In the genomic region with DNA sequence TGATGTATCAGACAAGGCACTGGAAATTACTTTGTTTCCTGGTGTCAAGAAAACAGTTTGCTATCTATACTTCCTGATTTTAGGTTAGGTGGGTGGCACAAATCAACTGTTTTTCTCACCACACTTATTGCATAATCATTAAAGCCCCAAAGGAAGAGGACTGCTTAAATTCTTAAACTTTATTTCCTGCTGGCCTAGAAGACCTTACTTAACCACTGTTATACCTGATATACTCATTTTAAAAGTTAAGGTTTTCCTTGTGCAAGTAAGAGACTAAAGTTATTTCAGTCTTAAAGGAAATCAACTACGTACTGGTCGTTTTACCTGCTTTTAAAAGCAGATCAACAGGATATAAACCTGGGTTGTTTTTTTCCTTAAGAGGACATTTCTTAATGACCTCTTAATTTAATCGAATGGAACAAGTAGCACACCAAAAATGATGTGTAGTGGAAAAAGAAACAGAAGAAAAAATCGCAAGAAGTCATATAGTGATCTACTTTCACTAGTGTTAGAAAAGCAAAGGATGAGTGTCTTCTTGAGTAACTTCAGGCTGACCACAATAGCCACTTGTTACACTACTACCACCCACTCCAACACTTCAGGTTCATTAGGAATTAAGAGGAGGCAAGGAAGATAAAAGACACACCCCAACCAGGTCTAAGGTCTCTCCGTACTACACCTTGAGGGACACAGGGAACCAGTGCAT, we compare ENCODE assay signal across 2 cellular contexts.
TF ChIP-seq lines count a peak whose summit lies in the region.

No MANE protein-coding gene starts in this region.

TF ChIP-seq in HCT116, 20 proteins besides CTCF, POLR2A, EP300 and RAD21:
- TF ChIP-seq, protein P1, sequence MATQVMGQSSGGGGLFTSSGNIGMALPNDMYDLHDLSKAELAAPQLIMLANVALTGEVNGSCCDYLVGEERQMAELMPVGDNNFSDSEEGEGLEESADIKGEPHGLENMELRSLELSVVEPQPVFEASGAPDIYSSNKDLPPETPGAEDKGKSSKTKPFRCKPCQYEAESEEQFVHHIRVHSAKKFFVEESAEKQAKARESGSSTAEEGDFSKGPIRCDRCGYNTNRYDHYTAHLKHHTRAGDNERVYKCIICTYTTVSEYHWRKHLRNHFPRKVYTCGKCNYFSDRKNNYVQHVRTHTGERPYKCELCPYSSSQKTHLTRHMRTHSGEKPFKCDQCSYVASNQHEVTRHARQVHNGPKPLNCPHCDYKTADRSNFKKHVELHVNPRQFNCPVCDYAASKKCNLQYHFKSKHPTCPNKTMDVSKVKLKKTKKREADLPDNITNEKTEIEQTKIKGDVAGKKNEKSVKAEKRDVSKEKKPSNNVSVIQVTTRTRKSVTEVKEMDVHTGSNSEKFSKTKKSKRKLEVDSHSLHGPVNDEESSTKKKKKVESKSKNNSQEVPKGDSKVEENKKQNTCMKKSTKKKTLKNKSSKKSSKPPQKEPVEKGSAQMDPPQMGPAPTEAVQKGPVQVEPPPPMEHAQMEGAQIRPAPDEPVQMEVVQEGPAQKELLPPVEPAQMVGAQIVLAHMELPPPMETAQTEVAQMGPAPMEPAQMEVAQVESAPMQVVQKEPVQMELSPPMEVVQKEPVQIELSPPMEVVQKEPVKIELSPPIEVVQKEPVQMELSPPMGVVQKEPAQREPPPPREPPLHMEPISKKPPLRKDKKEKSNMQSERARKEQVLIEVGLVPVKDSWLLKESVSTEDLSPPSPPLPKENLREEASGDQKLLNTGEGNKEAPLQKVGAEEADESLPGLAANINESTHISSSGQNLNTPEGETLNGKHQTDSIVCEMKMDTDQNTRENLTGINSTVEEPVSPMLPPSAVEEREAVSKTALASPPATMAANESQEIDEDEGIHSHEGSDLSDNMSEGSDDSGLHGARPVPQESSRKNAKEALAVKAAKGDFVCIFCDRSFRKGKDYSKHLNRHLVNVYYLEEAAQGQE (IDR thresholded peaks at IDR 0.05; ENCODE audit: low read depth) = no peak
- TF ChIP-seq ZFX (IDR thresholded peaks at IDR 0.05) (no peak), CEBPB (IDR thresholded peaks at IDR 0.05; ENCODE audit: low read depth) (no peak), TCF7L2 (IDR thresholded peaks at IDR 0.05; ENCODE audit: borderline replicate concordance, extremely low read depth, insufficient read depth, insufficient read length) (no peak), SIN3A (IDR thresholded peaks at IDR 0.05; ENCODE audit: low read depth) (no peak), ELF1 (IDR thresholded peaks at IDR 0.05; ENCODE audit: borderline replicate concordance, low read depth) (no peak), YY1 (IDR thresholded peaks at IDR 0.05; ENCODE audit: extremely low read depth, insufficient replicate concordance, low read depth, low read length) (no peak), EZH2phosphoT487 (IDR thresholded peaks at IDR 0.05; ENCODE audit: borderline replicate concordance) (no peak), CBX3 (IDR thresholded peaks at IDR 0.05; ENCODE audit: low read depth) (no peak), SP1 (IDR thresholded peaks at IDR 0.05; ENCODE audit: low read depth) (no peak)
- TF ChIP-seq, protein P2, sequence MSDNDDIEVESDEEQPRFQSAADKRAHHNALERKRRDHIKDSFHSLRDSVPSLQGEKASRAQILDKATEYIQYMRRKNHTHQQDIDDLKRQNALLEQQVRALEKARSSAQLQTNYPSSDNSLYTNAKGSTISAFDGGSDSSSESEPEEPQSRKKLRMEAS (IDR thresholded peaks at IDR 0.05) = no peak

TF ChIP-seq in neural cell, 6 proteins besides CTCF, POLR2A, EP300 and RAD21 (continued from another document):
- TF ChIP-seq, protein P1 (IDR thresholded peaks at IDR 0.05; ENCODE audit: borderline replicate concordance) = no peak
- TF ChIP-seq SMC3 (conservative IDR thresholded peaks at IDR 0.05; ENCODE audit: poor library complexity) (no peak), TAF1 (IDR thresholded peaks at IDR 0.05; ENCODE audit: low read depth) (no peak)
